10 cellular contexts compared by ENCODE assay signal in the genomic region with DNA sequence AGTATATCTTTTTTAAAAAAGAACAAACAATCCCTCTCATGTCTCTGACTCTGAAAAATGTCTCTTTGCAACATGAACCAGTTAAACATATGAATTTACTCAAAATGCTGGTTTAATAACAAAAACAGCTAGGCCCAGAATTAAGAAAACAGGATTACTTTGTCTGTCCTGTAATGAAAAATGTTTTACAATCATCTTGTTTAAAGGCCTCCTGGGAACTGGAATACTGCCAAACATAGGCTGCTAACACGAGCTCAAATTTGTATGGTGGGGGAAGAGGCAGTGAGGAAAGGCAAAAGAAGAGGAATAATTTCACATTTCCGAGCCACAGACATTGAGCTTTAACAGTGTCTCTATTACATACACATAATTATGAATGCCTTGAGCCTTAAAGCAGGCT.
DNase-seq lines count a peak whose midpoint lies in the region; ATAC-seq and TF ChIP-seq lines count a peak whose summit lies in the region.
"Had no signal": no experiment of that assay in that cellular context is flagged by ENCODE, and none has a peak within 500 bp of the region (broad histone marks: within the 10 kb centered on the region; RNA-seq: fewer than 3 reads in every experiment).

No MANE protein-coding gene starts in this region.

- DNase-seq in GM04504 (ENCODE audit: low read depth) (peak; percentile 59), NCI-H2227 treated with DMSO at 0.1 percent for 48 hours (lab: John Stamatoyannopoulos, UW) (peak; percentile 41), erythroblast (lab: John Stamatoyannopoulos, UW) (peak; percentile 68 to 72), renal cortical epithelial cell (ENCODE audit: low read depth) (peak; percentile 44), mesenteric fat pad (ENCODE audit: low spot score) (no peak), H7 (no peak), GM20000 (ENCODE audit: low spot score) (no peak)
- no peak for DNase-seq in naive thymus-derived CD4-positive, alpha-beta T cell
- DNase-seq: activated CD4-positive, alpha-beta T cell treated with anti-CD3 and anti-CD28 coated beads for 48 hours had no signal

- intact Hi-C loops in naive thymus-derived CD4-positive, alpha-beta T cell (cut with micrococcal nuclease), result no loop called here

- no peak for ATAC-seq in naive thymus-derived CD4-positive, alpha-beta T cell

- CTCF ChIA-PET in naive thymus-derived CD4-positive, alpha-beta T cell (lab: Charles Lee), result interaction anchor here (0.6 kb wide), 1 partner anchor 17 kb away, joined by 3 read pairs; no protein-coding TSS in a partner anchor

- H3K27ac ChIP-seq in naive thymus-derived CD4-positive, alpha-beta T cell (ENCODE audit: low read depth, low read length), result no peak overlapping the region

- no peaks in the 10 kb centered on the region for H3K36me3 ChIP-seq in naive thymus-derived CD4-positive, alpha-beta T cell (ENCODE audit: control insufficient read depth in 2 of 3, insufficient read depth in 3 of 3, low read length in 3 of 3)
- no peaks in the 10 kb centered on the region for H3K36me3 ChIP-seq in H7 (replicated peaks; ENCODE audit: control insufficient read depth, insufficient read depth, low read length)

- no peaks in the 10 kb centered on the region for H3K4me1 ChIP-seq in naive thymus-derived CD4-positive, alpha-beta T cell (ENCODE audit: control insufficient read depth in 2 of 2, insufficient read depth in 2 of 2, low read length in 2 of 2)

- H3K36me3 Mint-ChIP-seq in naive thymus-derived CD4-positive, alpha-beta T cell, result peaks cover 0 to 32% (median 29%) of the 10 kb centered on the region in 5 donors

- no peak overlapping the region for H3K27ac Mint-ChIP-seq in naive thymus-derived CD4-positive, alpha-beta T cell
- H3K27ac Mint-ChIP-seq: stimulated activated naive CD8-positive, alpha-beta T cell treated with anti-CD3 and anti-CD28 coated beads, Interleukin-15, Interleukin-2, amounts not matched to agents 100 ng/mL and 50 ng/mL, for 24 hours had no signal

- H3K4me3 Mint-ChIP-seq in naive thymus-derived CD4-positive, alpha-beta T cell, result no peak overlapping the region
- H3K4me3 Mint-ChIP-seq: stimulated activated naive CD8-positive, alpha-beta T cell treated with anti-CD3 and anti-CD28 coated beads, Interleukin-15, Interleukin-2, amounts not matched to agents 100 ng/mL and 50 ng/mL, for 24 hours had no signal

- no peak for TF ChIP-seq POLR2A in erythroblast (IDR thresholded peaks at IDR 0.05; ENCODE audit: low read length)

- no peak for TF ChIP-seq CTCF in GM20000 (IDR thresholded peaks at IDR 0.05; ENCODE audit: extremely low read depth, missing control alignments)

- POLR2A ChIA-PET in naive thymus-derived CD4-positive, alpha-beta T cell (lab: Charles Lee), result no interaction called here

- H3K4me3 ChIP-seq in naive thymus-derived CD4-positive, alpha-beta T cell (ENCODE audit: low read length), result no peak overlapping the region
- no peak overlapping the region for H3K4me3 ChIP-seq in H7 (ENCODE audit: insufficient read depth, low read depth, low read length)

- H3K27me3 Mint-ChIP-seq in naive thymus-derived CD4-positive, alpha-beta T cell, result no peaks in the 10 kb centered on the region
- H3K27me3 Mint-ChIP-seq: stimulated activated naive CD8-positive, alpha-beta T cell treated with anti-CD3 and anti-CD28 coated beads, Interleukin-15, Interleukin-2, amounts not matched to agents 100 ng/mL and 50 ng/mL, for 24 hours had no signal

- H3K4me1 Mint-ChIP-seq in naive thymus-derived CD4-positive, alpha-beta T cell, result peaks cover 7 to 18% (median 10%) of the 10 kb centered on the region in 7 donors

- no peaks in the 10 kb centered on the region for H3K27me3 ChIP-seq in naive thymus-derived CD4-positive, alpha-beta T cell (ENCODE audit: control insufficient read depth in 2 of 2, insufficient read depth in 2 of 2, low read length in 2 of 2)
- H3K27me3 ChIP-seq in H7 (ENCODE audit: control insufficient read depth, insufficient read depth, low read length), result no peaks in the 10 kb centered on the region

- peaks cover 0 to 6% (median 0%) of the 10 kb centered on the region in 11 donors for H3K9me3 Mint-ChIP-seq in naive thymus-derived CD4-positive, alpha-beta T cell
- H3K9me3 Mint-ChIP-seq: stimulated activated naive CD8-positive, alpha-beta T cell treated with anti-CD3 and anti-CD28 coated beads, Interleukin-15, Interleukin-2, amounts not matched to agents 100 ng/mL and 50 ng/mL, for 24 hours had no signal

- H3K9me3 ChIP-seq in naive thymus-derived CD4-positive, alpha-beta T cell (ENCODE audit: control insufficient read depth in 2 of 3, low read length in 3 of 3), result no peaks in the 10 kb centered on the region

Comparison
In these comparisons a context has a peak if more than half of its experiments do, and no peak if none do; other contexts are left out.
1. DNase-seq: peak in GM04504 (single experiment), NCI-H2227 treated with DMSO at 0.1 percent for 48 hours (single experiment), erythroblast (2 of 2) and renal cortical epithelial cell (single experiment); none in mesenteric fat pad (single experiment), naive thymus-derived CD4-positive, alpha-beta T cell (0 of 9), H7 (single experiment) and GM20000 (single experiment).